Comparison of ENCODE assay signal across 1 cellular context in genomic region chr19:49633273-49633672, GRCh38.
TF ChIP-seq lines count a peak whose summit lies in the region.

No MANE protein-coding gene starts in this region.

TF ChIP-seq in SK-N-SH, 30 proteins besides CTCF, POLR2A, EP300 and RAD21:
- 0 out of 2 replicates have a peak, but pooled peaks have one; percentile 11 for TF ChIP-seq POLR2AphosphoS5 (IDR thresholded peaks at IDR 0.05; ENCODE audit: low read depth, low read length)
